In genomic region chr12:3076730-3077571, GRCh38 we compare ENCODE assay signal across 1 cellular context.
TF ChIP-seq lines count a peak whose summit lies in the region.

Gene TSPAN9, plus strand, starts transcription at chr12:3077379. Its CDS starts 123,815 bp downstream, at chr12:3201194.

TF ChIP-seq in HEK293, 187 proteins besides CTCF, POLR2A, EP300 and RAD21 (continued from another document and continues in another):
- peak; percentile 17; the same call in 1 of the 2 replicates for TF ChIP-seq REST (tag by site-specific recombination; IDR thresholded peaks at IDR 0.05)
- TF ChIP-seq REPIN1 (tag by site-specific recombination; IDR thresholded peaks at IDR 0.05; ENCODE audit: low read depth) = 0 out of 2 replicates have a peak, but pooled peaks have one; percentile 27
- TF ChIP-seq ZBTB48 (tag by site-specific recombination; IDR thresholded peaks at IDR 0.05) = peak; percentile 75; the same call in 1 of the 2 replicates
- TF ChIP-seq ZNF449 (tag by site-specific recombination; IDR thresholded peaks at IDR 0.05) = 0 out of 2 replicates have a peak, but pooled peaks have one; percentile 46
- TF ChIP-seq ZNF660 (tag by site-specific recombination; IDR thresholded peaks at IDR 0.05) = 0 out of 2 replicates have a peak, but pooled peaks have one; percentile 13
- TF ChIP-seq PRDM1 (tag by site-specific recombination; IDR thresholded peaks at IDR 0.05) = 0 out of 2 replicates have a peak, but pooled peaks have one; percentile 19
- TF ChIP-seq ZSCAN16 (tag by site-specific recombination; IDR thresholded peaks at IDR 0.05) = peak; percentile 34; the same call in 1 of the 2 replicates
- TF ChIP-seq ZNF324 (tag by site-specific recombination; IDR thresholded peaks at IDR 0.05) = no peak
- TF ChIP-seq BCL11B (tag by site-specific recombination; IDR thresholded peaks at IDR 0.05; ENCODE audit: low read depth) = 0 out of 2 replicates have a peak, but pooled peaks have one; percentile 24
- TF ChIP-seq ZNF366 (tag by site-specific recombination; conservative IDR thresholded peaks at IDR 0.05) = 0 out of 2 replicates have a peak, but pooled peaks have one; percentile 20
- no peak for TF ChIP-seq BCL11A (tag by site-specific recombination; IDR thresholded peaks at IDR 0.05; ENCODE audit: low read depth)
- TF ChIP-seq GLI4 (tag by site-specific recombination; IDR thresholded peaks at IDR 0.05) = 0 out of 2 replicates have a peak, but pooled peaks have one; percentile 43
- TF ChIP-seq ZSCAN5A (tag by site-specific recombination; IDR thresholded peaks at IDR 0.05) = peak; percentile 82; the same call in 1 of the 2 replicates
- 0 out of 2 replicates have a peak, but pooled peaks have one; percentile 24 for TF ChIP-seq INSM2 (tag by site-specific recombination; IDR thresholded peaks at IDR 0.05)
- TF ChIP-seq ZNF146 (tag by site-specific recombination; IDR thresholded peaks at IDR 0.05) = peak; percentile 36; the same call in 1 of the 2 replicates
- TF ChIP-seq PRDM10 (tag by site-specific recombination; IDR thresholded peaks at IDR 0.05) = peak; percentile 28; the same call in 1 of the 2 replicates
- TF ChIP-seq ZNF280C (tag by site-specific recombination; IDR thresholded peaks at IDR 0.05) = no peak
- no peak for TF ChIP-seq ZNF521 (tag by site-specific recombination; IDR thresholded peaks at IDR 0.05)
- TF ChIP-seq KLF16 (tag by site-specific recombination; IDR thresholded peaks at IDR 0.05) = peak; percentile 72
- TF ChIP-seq ZBTB8A (tag by site-specific recombination; IDR thresholded peaks at IDR 0.05) = peak; percentile 99
- peak; percentile 92; the same call in 1 of the 2 replicates for TF ChIP-seq ZNF610 (tag by site-specific recombination; IDR thresholded peaks at IDR 0.05; ENCODE audit: borderline replicate concordance)
- no peak for TF ChIP-seq ZNF157 (tag by site-specific recombination; IDR thresholded peaks at IDR 0.05)
- TF ChIP-seq ZNF18 (tag by site-specific recombination; IDR thresholded peaks at IDR 0.05) = no peak
- 0 out of 2 replicates have a peak, but pooled peaks have one; percentile 23 for TF ChIP-seq ZBTB7A (tag by site-specific recombination; IDR thresholded peaks at IDR 0.05; ENCODE audit: low read depth)
- peak; percentile 48; the same call in 1 of the 2 replicates for TF ChIP-seq KLF7 (tag by site-specific recombination; IDR thresholded peaks at IDR 0.05; ENCODE audit: borderline replicate concordance)
- TF ChIP-seq EGR2 (tag by site-specific recombination; IDR thresholded peaks at IDR 0.05; ENCODE audit: low read depth) = peak; percentile 79
- no peak for TF ChIP-seq HIC1 (tag by site-specific recombination; IDR thresholded peaks at IDR 0.05)
- peak; percentile 97 for TF ChIP-seq ZNF600 (tag by site-specific recombination; IDR thresholded peaks at IDR 0.05)
- TF ChIP-seq ZNF302 (tag by site-specific recombination; IDR thresholded peaks at IDR 0.05; ENCODE audit: low read depth) = no peak
- TF ChIP-seq ZNF114 (tag by site-specific recombination; IDR thresholded peaks at IDR 0.05) = no peak
- TF ChIP-seq HOXD13 (CRISPR knock-in tag; IDR thresholded peaks at IDR 0.05; ENCODE audit: borderline replicate concordance) = no peak
- no peak for TF ChIP-seq ZNF473 (tag by site-specific recombination; IDR thresholded peaks at IDR 0.05)
- peak; percentile 50; the same call in 1 of the 2 replicates for TF ChIP-seq ZNF10 (tag by site-specific recombination; IDR thresholded peaks at IDR 0.05)
- peak; percentile 14; the same call in 1 of the 2 replicates for TF ChIP-seq YY1 (tag by site-specific recombination; IDR thresholded peaks at IDR 0.05)
- peak; percentile 73 for TF ChIP-seq ZEB2 (tag by site-specific recombination; IDR thresholded peaks at IDR 0.05)
- peak; percentile 76 for TF ChIP-seq ZNF692 (tag by site-specific recombination; IDR thresholded peaks at IDR 0.05)
